30 cellular contexts compared by ENCODE assay signal in genomic region chr6:146651482-146651863, GRCh38. TPM values are rescaled to one million over a fixed set of nuclear protein-coding genes. Genes with fewer than 3 reads are reported as not detected.
"Had no signal": no experiment of that assay in that cellular context is flagged by ENCODE, and none has a peak within 500 bp of the region (broad histone marks: within the 10 kb centered on the region; RNA-seq: fewer than 3 reads in every experiment).

No MANE protein-coding gene starts in this region.

- DNase-seq: colonic mucosa; cortex of kidney; effector CD8-positive, alpha-beta T cell; effector memory CD8-positive, alpha-beta T cell; endodermal cell; erythroblast; esophagus squamous epithelium; glutamatergic neuron; heart right ventricle; hippocampal formation; left cardiac atrium; left lung; left ventricle myocardium superior; lower lobe of right lung; mesenchymal stem cell; midbrain; naive thymus-derived CD4-positive, alpha-beta T cell had no signal

- H3K9me3 ChIP-seq: colonic mucosa, esophagus squamous epithelium, lower lobe of right lung had no signal

- H3K4me1 ChIP-seq: colonic mucosa, esophagus squamous epithelium, foreskin keratinocyte, heart right ventricle, left lung, lower lobe of right lung had no signal

- H3K36me3 ChIP-seq: colonic mucosa, esophagus squamous epithelium, heart right ventricle, left lung, lower lobe of right lung had no signal

- H3K27me3 ChIP-seq: colonic mucosa, esophagus squamous epithelium, heart right ventricle, left lung had no signal

- ATAC-seq: effector memory CD8-positive, alpha-beta T cell; esophagus mucosa; heart right ventricle; left cardiac atrium; left lung; left ventricle myocardium superior; lower lobe of right lung; naive thymus-derived CD4-positive, alpha-beta T cell had no signal

- H3K4me3 ChIP-seq: colonic mucosa, esophagus squamous epithelium, heart right ventricle, left lung, lower lobe of right lung had no signal

- H3K27ac ChIP-seq: colonic mucosa, epithelial cell of prostate, esophagus squamous epithelium, foreskin keratinocyte, heart right ventricle, left lung, lower lobe of right lung had no signal

RNA-seq across cellular contexts. Expression of gene ADGB, which starts 52.7 kb away (rescaled TPM):
- total RNA-seq: dermis microvascular lymphatic vessel endothelial cell; esophagus mucosa; fibroblast of lung; fibroblast of villous mesenchyme; foreskin keratinocyte; glomerular endothelial cell; kidney epithelial cell; left cardiac atrium; left ventricle myocardium superior; lung microvascular endothelial cell; mesenteric fat pad; mononuclear cell; mucosa of gallbladder; naive thymus-derived CD4-positive, alpha-beta T cell had no signal
- polyA plus RNA-seq: fibroblast of lung; foreskin keratinocyte; heart right ventricle; keratinocyte; naive thymus-derived CD4-positive, alpha-beta T cell had no signal
